13 cellular contexts compared by ENCODE assay signal in the genomic region with DNA sequence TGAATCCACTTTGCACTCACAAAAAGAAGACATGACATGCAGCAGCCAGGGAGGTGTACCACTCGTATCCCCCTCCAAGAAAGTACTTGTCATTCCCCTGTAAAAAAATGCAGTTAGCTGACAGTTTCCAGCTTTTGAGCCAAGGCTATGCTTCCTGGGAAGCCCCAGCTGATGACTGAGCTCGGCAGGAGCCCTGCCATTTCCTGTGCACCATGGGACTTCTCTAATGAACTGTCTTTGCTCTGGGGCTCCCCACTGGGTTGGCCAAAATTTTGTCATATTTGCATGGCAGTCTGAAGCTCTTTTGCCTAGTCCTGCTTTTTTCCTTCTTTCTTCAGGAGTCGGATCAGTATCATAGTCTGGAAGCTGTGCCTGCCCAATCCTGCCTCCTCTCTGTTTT.
A peak's percentile ranks its signal among the peaks of the same experiment; 100 is the strongest.
DNase-seq lines count a peak whose midpoint lies in the region; ATAC-seq and TF ChIP-seq lines count a peak whose summit lies in the region.
"Had no signal": no experiment of that assay in that cellular context is flagged by ENCODE, and none has a peak within 500 bp of the region (broad histone marks: within the 10 kb centered on the region; RNA-seq: fewer than 3 reads in every experiment).

No MANE protein-coding gene starts in this region.

- DNase-seq in HT1080 (ENCODE audit: low read depth) (peak; percentile 4), kidney glomerular epithelial cell (lab: John Stamatoyannopoulos, UW) (peak; percentile 0), stromal cell of bone marrow (ENCODE audit: low read depth) (peak; percentile 2)
- no peak for DNase-seq in activated T-cell treated with anti-CD3 and anti-CD28 coated beads, Interleukin-2, amount 50 U/mL, for 1 hour
- DNase-seq: activated gamma-delta T cell, anterior cingulate cortex, cortex of kidney, KG1, NCI-H1105 treated with DMSO at 0.1 percent for 48 hours, NCI-H2171 had no signal

- peak overlapping the region in 3 of 5 experiments; percentile 43 to 69 (median 52) for H3K27ac Mint-ChIP-seq in brain

- no peak for ATAC-seq in GM18870 (IDR thresholded peaks at IDR 0.05; ENCODE audit: unreplicated experiment)
- no peak for ATAC-seq in HG02938 (IDR thresholded peaks at IDR 0.05; ENCODE audit: unreplicated experiment)

- H3K4me1 Mint-ChIP-seq in brain, result peaks cover 32% of the 10 kb centered on the region

- H3K9me3 Mint-ChIP-seq in brain, result no peaks in the 10 kb centered on the region

- no peaks in the 10 kb centered on the region for H3K36me3 Mint-ChIP-seq in brain

- peaks cover 4% of the 10 kb centered on the region for H3K27me3 Mint-ChIP-seq in brain

- no peak for TF ChIP-seq CTCF in brain (conservative IDR thresholded peaks at IDR 0.05)

- no peak overlapping the region for H3K4me3 Mint-ChIP-seq in brain
